In genomic region chr10:29788113-29788512, GRCh38 we compare ENCODE assay signal across 28 cellular contexts.
"Had no signal": no experiment of that assay in that cellular context is flagged by ENCODE, and none has a peak within 500 bp of the region (broad histone marks: within the 10 kb centered on the region; RNA-seq: fewer than 3 reads in every experiment).

No MANE protein-coding gene starts in this region.

- H3K4me2 ChIP-seq: neural progenitor cell, smooth muscle cell had no signal

- H3K9me3 ChIP-seq: ovary, suprapubic skin, testis, tibial artery, upper lobe of right lung, uterus had no signal

- H3K9ac ChIP-seq: neural progenitor cell, parathyroid adenoma had no signal

- H3K4me3 ChIP-seq: neural progenitor cell, ovary, psoas muscle, skin epidermis, smooth muscle cell, spleen, suprapubic skin, testis, tibial artery, transverse colon, upper lobe of right lung, uterus had no signal

- H3K36me3 ChIP-seq: neural progenitor cell, ovary, spleen, suprapubic skin, tibial artery, transverse colon, upper lobe of right lung, uterus had no signal

- H3K27ac ChIP-seq: neural progenitor cell, ovary, parathyroid adenoma, psoas muscle, skin epidermis, spleen, suprapubic skin, testis, tibial artery, transverse colon, upper lobe of right lung, uterus had no signal

- DNase-seq: natural killer cell; occipital lobe; ovary; posterior cingulate gyrus; psoas muscle; right cardiac atrium; spleen; stimulated activated CD4-positive, alpha-beta T cell treated with anti-CD3 and anti-CD28 coated beads, Interleukin-12 subunit alpha, Interleukin-12 subunit beta, amount 100 ng/mL, for 4 hours; stimulated activated CD4-positive, alpha-beta T cell treated with anti-CD3 and anti-CD28 coated beads, Interleukin-1b, Interleukin-23, amount 100 ng/mL, for 48 hours; stimulated activated CD4-positive, alpha-beta T cell treated with anti-CD3 and anti-CD28 coated beads, Interleukin-4, amount 100 ng/mL, for 1 hour; stimulated activated CD4-positive, alpha-beta T cell treated with anti-CD3 and anti-CD28 coated beads, Interleukin-4, amount 100 ng/mL, for 4 hours; stimulated activated CD8-positive, alpha-beta memory T cell treated with anti-CD3 and anti-CD28 coated beads, Interleukin-4, amount 100 ng/mL, for 48 hours; stimulated activated naive CD4-positive, alpha-beta T cell; stimulated activated naive CD8-positive, alpha-beta T cell treated with anti-CD3 and anti-CD28 coated beads, Interleukin-15, amount 100 ng/mL, for 72 hours; stimulated activated naive CD8-positive, alpha-beta T cell treated with anti-CD3 and anti-CD28 coated beads, Interleukin-15, Interleukin-2, amounts not matched to agents 100 U/mL and 50 U/mL, for 24 hours; substantia nigra; testis; tibial artery; transverse colon; upper lobe of right lung; uterus had no signal

- H3K4me1 ChIP-seq: neural progenitor cell, spleen, testis, uterus had no signal

- ATAC-seq: natural killer cell; psoas muscle; right cardiac atrium; sciatic nerve; stimulated activated memory B cell treated with anti-CD40 and anti-IgM and Interleukin-4, amounts not matched to agents 10 μg/mL and 1 μg/mL and 100 μg/mL, for 72 hours; stimulated activated naive CD8-positive, alpha-beta T cell treated with anti-CD3 and anti-CD28 coated beads, Interleukin-15, amount 100 ng/mL, for 72 hours; stimulated activated naive CD8-positive, alpha-beta T cell treated with anti-CD3 and anti-CD28 coated beads, Interleukin-15, Interleukin-2, amounts not matched to agents 100 U/mL and 50 U/mL, for 24 hours; upper lobe of right lung had no signal

- H2AFZ ChIP-seq: neural progenitor cell, parathyroid adenoma had no signal

- H3K79me2 ChIP-seq: parathyroid adenoma had no signal

- H3K27me3 ChIP-seq: neural progenitor cell, ovary, suprapubic skin, testis, tibial artery, transverse colon, upper lobe of right lung, uterus had no signal
